ENCODE assay signal across 10 cellular contexts in genomic region chr9:14097215-14097614, GRCh38.
DNase-seq lines count a peak whose midpoint lies in the region; ATAC-seq and TF ChIP-seq lines count a peak whose summit lies in the region.
"Had no signal": no experiment of that assay in that cellular context is flagged by ENCODE, and none has a peak within 500 bp of the region (broad histone marks: within the 10 kb centered on the region; RNA-seq: fewer than 3 reads in every experiment).

No MANE protein-coding gene starts in this region.

- no peak overlapping the region for H3K4me3 ChIP-seq in mucosa of rectum (ENCODE audit: low read length in 2 of 2)

- H3K9me3 Mint-ChIP-seq in glutamatergic neuron (ENCODE audit: unreplicated experiment) = peaks cover 4% of the 10 kb centered on the region

- peaks cover 21% of the 10 kb centered on the region for H3K4me1 Mint-ChIP-seq in glutamatergic neuron (ENCODE audit: low read depth, unreplicated experiment)

- H3K36me3 ChIP-seq in mucosa of rectum (ENCODE audit: control insufficient read depth in 2 of 2, insufficient read depth in 2 of 2, low read length in 2 of 2) = no peaks in the 10 kb centered on the region

- H3K27me3 Mint-ChIP-seq in glutamatergic neuron (ENCODE audit: unreplicated experiment) = peaks cover 4% of the 10 kb centered on the region

- no peaks in the 10 kb centered on the region for H3K36me3 Mint-ChIP-seq in glutamatergic neuron (ENCODE audit: unreplicated experiment)

- H3K9me3 ChIP-seq in mucosa of rectum (ENCODE audit: control insufficient read depth in 2 of 2, low read length in 2 of 2) = no peaks in the 10 kb centered on the region

- DNase-seq in NCI-H748 (lab: John Stamatoyannopoulos, UW; ENCODE audit: unreplicated experiment) (peak; percentile 25), NCI-H748 treated with DMSO at 0.1 percent for 48 hours (lab: John Stamatoyannopoulos, UW) (no peak), HPDE6-E6E7 (ENCODE audit: extremely low spot score) (no peak), iPS-NIHi7 (ENCODE audit: extremely low spot score) (no peak), glutamatergic neuron (no peak)
- DNase-seq: activated effector memory CD4-positive, alpha-beta T cell treated with anti-CD3 and anti-CD28 coated beads, Interleukin-2, amount 50 U/mL, for 16 hours; stimulated activated CD4-positive, alpha-beta T cell treated with anti-CD3 and anti-CD28 coated beads, Interleukin-2, amount 100 ng/mL, for 24 hours had no signal

- H3K4me3 Mint-ChIP-seq in glutamatergic neuron (ENCODE audit: unreplicated experiment) = no peak overlapping the region

- no peak for TF ChIP-seq CTCF in glutamatergic neuron (IDR thresholded peaks at IDR 0.05; ENCODE audit: partially characterized antibody, unreplicated experiment)

- peak overlapping the region; percentile 28 to 56 for H3K27ac ChIP-seq in mucosa of rectum (ENCODE audit: low read depth in 2 of 2, low read length in 2 of 2)

- H3K27ac Mint-ChIP-seq in glutamatergic neuron (ENCODE audit: unreplicated experiment) = no peak overlapping the region

- peaks cover 0 to 3% of the 10 kb centered on the region in 2 donors for H3K4me1 ChIP-seq in mucosa of rectum (ENCODE audit: control insufficient read depth in 2 of 2, insufficient read depth in 2 of 2, low read length in 2 of 2)

- H3K9ac ChIP-seq in mucosa of rectum (ENCODE audit: low read depth in 1 of 2, low read length in 2 of 2) = no peak overlapping the region

- ATAC-seq in esophagus mucosa = peak; percentile 22
- ATAC-seq in HG02870 (IDR thresholded peaks at IDR 0.05; ENCODE audit: unreplicated experiment) = no peak

- H3K27me3 ChIP-seq in mucosa of rectum (ENCODE audit: control insufficient read depth in 2 of 2, insufficient read depth in 2 of 2, low read length in 2 of 2) = no peaks in the 10 kb centered on the region
